Comparison of ENCODE assay signal across 13 cellular contexts in genomic region chr19:54907899-54908298, GRCh38. TPM values are rescaled to one million over a fixed set of nuclear protein-coding genes. Genes with fewer than 3 reads are reported as not detected.
"Had no signal": no experiment of that assay in that cellular context is flagged by ENCODE, and none has a peak within 500 bp of the region (broad histone marks: within the 10 kb centered on the region; RNA-seq: fewer than 3 reads in every experiment).

No MANE protein-coding gene starts in this region.

RNA-seq across cellular contexts. Expression of gene NCR1, which starts 2.0 kb away (rescaled TPM):
- total RNA-seq: suprapubic skin, temporal lobe, thyroid gland, ureter had no signal

RNA-seq across cellular contexts. Expression of gene FCAR, which starts 33.9 kb away (rescaled TPM):
- total RNA-seq: testis, transverse colon, urinary bladder had no signal

RNA-seq across cellular contexts. Expression of gene NLRP7, which starts 39.4 kb away (rescaled TPM):
- total RNA-seq: stomach, subcutaneous adipose tissue, suprapubic skin, temporal lobe, thoracic aorta, thyroid gland, tibial nerve, transverse colon, upper lobe of right lung, ureter, urinary bladder, vagina had no signal
- polyA plus RNA-seq: stomach, urinary bladder had no signal

RNA-seq across cellular contexts. Expression of gene KIR3DL2, which starts 57.7 kb away (rescaled TPM):
- total RNA-seq: stomach, subcutaneous adipose tissue, suprapubic skin, temporal lobe, testis, thoracic aorta, thyroid gland, tibial nerve, transverse colon, ureter, urinary bladder, vagina had no signal
- polyA plus RNA-seq: stomach had no signal
